Comparison of ENCODE assay signal across 8 cellular contexts in the genomic region with DNA sequence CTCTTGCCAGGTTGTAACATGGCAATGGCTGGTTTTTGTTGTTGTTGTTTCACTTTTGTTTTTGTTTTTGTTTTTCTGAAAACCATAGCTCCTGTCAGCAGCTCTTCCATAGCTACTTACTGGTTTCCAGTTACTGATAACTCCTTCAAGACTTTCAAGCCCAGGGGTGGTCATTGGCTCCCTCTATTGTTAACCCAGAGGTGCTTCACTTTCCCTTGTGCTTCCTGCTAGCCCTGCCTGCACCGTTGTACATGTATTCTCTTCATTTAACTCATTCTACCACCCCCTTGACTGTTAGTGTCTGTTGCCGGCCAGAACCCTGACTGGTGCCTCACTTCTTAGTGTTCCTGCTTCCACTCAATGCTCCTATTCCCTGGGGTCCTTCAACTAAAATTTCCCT. TPM values are rescaled to one million over a fixed set of nuclear protein-coding genes. Genes with fewer than 3 reads are reported as not detected.
DNase-seq lines count a peak whose midpoint lies in the region; ATAC-seq and TF ChIP-seq lines count a peak whose summit lies in the region.

No MANE protein-coding gene starts in this region.

- H3K4me1 Mint-ChIP-seq in activated naive CD8-positive, alpha-beta T cell (ENCODE audit: low read depth) = peaks cover 37% of the 10 kb centered on the region
- H3K4me1 Mint-ChIP-seq in naive thymus-derived CD8-positive, alpha-beta T cell = peaks cover 15 to 37% (median 29%) of the 10 kb centered on the region in 4 donors

- no peak overlapping the region for H3K4me3 Mint-ChIP-seq in activated naive CD8-positive, alpha-beta T cell
- peak overlapping the region in 1 of 10 donors; percentile 16 for H3K4me3 Mint-ChIP-seq in naive thymus-derived CD8-positive, alpha-beta T cell

- CTCF ChIA-PET in RWPE1 (lab: Yijun Ruan, JAX) = interaction anchor here (0.6 to 1.1 kb wide), 5 partner anchors 21 to 208 kb away, joined by 3 to 4 read pairs (median 3); no protein-coding TSS in a partner anchor

- no peaks in the 10 kb centered on the region for H3K27me3 Mint-ChIP-seq in activated naive CD8-positive, alpha-beta T cell
- H3K27me3 Mint-ChIP-seq in naive thymus-derived CD8-positive, alpha-beta T cell = no peaks in the 10 kb centered on the region

- POLR2A ChIA-PET in RWPE1 (lab: Yijun Ruan, JAX; ENCODE audit: low non-redundant PET) = no interaction called here
- POLR2A ChIA-PET in naive thymus-derived CD8-positive, alpha-beta T cell (lab: Charles Lee) = no interaction called here

- ATAC-seq in GM19351 (IDR thresholded peaks at IDR 0.05; ENCODE audit: unreplicated experiment) (peak; percentile 88), HG03439 (IDR thresholded peaks at IDR 0.05; ENCODE audit: unreplicated experiment) (peak; percentile 88)
- ATAC-seq in naive thymus-derived CD8-positive, alpha-beta T cell = peak; percentile 88 to 92

- peak overlapping the region; percentile 28 for H3K27ac Mint-ChIP-seq in activated naive CD8-positive, alpha-beta T cell
- peak overlapping the region in 9 of 10 donors; percentile 2 to 74 (median 40) for H3K27ac Mint-ChIP-seq in naive thymus-derived CD8-positive, alpha-beta T cell

- no peaks in the 10 kb centered on the region for H3K36me3 Mint-ChIP-seq in activated naive CD8-positive, alpha-beta T cell
- H3K36me3 Mint-ChIP-seq in naive thymus-derived CD8-positive, alpha-beta T cell = no peaks in the 10 kb centered on the region

- DNase-seq in COLO829 (ENCODE audit: low spot score) (peak; percentile 66), RWPE1 (ENCODE audit: low spot score) (peak; percentile 29), NCI-H128 (lab: John Stamatoyannopoulos, UW; ENCODE audit: unreplicated experiment) (no peak), GDM1 (lab: John Stamatoyannopoulos, UW) (no peak)
- DNase-seq in naive thymus-derived CD8-positive, alpha-beta T cell = peak in 9 of 10 donors; percentile 27 to 81 (median 51)

- no peak for TF ChIP-seq CTCF in RWPE1 (conservative IDR thresholded peaks at IDR 0.05; ENCODE audit: low read depth)

- H3K27ac ChIP-seq in RWPE1 = no peak overlapping the region

- H3K9me3 Mint-ChIP-seq in activated naive CD8-positive, alpha-beta T cell (ENCODE audit: low read depth) = peaks cover 4% of the 10 kb centered on the region
- peaks cover 0 to 4% (median 0%) of the 10 kb centered on the region in 9 donors for H3K9me3 Mint-ChIP-seq in naive thymus-derived CD8-positive, alpha-beta T cell

RNA-seq across cellular contexts. Expression of a gene that starts 4.2 kb away (rescaled TPM):
- 10 to 100 TPM; 35.5 to 39.8 TPM for total RNA-seq in naive thymus-derived CD8-positive, alpha-beta T cell
- polyA plus RNA-seq in naive thymus-derived CD8-positive, alpha-beta T cell = 10 to 100 TPM; 55.3 to 81.7 (median 56.8) TPM

Comparison
In these comparisons a context has a peak if more than half of its experiments do, and no peak if none do; other contexts are left out.
1. DNase-seq: peak in COLO829 (single experiment), RWPE1 (single experiment) and naive thymus-derived CD8-positive, alpha-beta T cell (9 of 10); none in NCI-H128 (single experiment) and GDM1 (single experiment).
2. Peak in every context shown above with its lines, with median percentiles within 50 percentile points of each other: ATAC-seq.